In the genomic region with DNA sequence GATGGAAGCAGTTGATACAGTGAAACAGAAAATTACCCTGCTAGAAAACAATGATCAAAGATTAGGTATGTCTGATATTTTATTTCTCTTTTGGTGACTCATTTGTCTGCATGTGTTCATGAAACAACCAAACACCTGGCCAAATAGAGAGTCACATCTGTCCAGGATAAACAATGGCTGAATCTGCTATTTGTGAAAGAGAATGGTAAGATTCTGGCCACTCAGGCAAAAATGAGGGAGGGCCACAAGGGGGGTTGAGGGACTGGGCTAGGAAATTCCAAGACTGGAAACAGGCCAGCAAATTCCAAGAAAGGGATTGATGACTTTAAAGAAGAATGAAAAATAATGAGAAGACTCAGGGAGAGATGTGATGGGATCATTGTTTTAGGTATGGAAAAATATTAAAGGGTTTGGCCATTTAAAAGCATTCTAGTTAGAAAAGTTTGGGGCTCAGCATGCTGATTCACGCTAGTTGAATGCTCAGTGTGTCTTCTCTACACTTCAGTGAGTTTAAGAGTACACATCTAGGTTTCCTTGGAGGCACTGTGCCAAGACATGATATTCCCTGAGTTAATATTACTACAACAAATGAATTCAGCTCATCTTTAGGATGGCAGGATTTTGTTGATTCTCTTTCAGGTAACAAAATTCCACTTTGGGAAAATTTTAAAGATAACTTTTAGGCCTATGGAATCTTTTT, we compare ENCODE assay signal across 14 cellular contexts. TPM values are rescaled to one million over a fixed set of nuclear protein-coding genes. Genes with fewer than 3 reads are reported as not detected.
DNase-seq lines count a peak whose midpoint lies in the region; ATAC-seq and TF ChIP-seq lines count a peak whose summit lies in the region.
"Had no signal": no experiment of that assay in that cellular context is flagged by ENCODE, and none has a peak within 500 bp of the region (broad histone marks: within the 10 kb centered on the region; RNA-seq: fewer than 3 reads in every experiment).

No MANE protein-coding gene starts in this region.

- no peak overlapping the region for H3K4me2 ChIP-seq in neural progenitor cell
- H3K4me2 ChIP-seq: PC-9 had no signal

- no peak for TF ChIP-seq POLR2A in erythroblast (IDR thresholded peaks at IDR 0.05; ENCODE audit: low read length)

- H3K36me3 Mint-ChIP-seq in neural progenitor cell, result no peaks in the 10 kb centered on the region

- H3K9me3 ChIP-seq in neural progenitor cell (ENCODE audit: low read depth), result no peaks in the 10 kb centered on the region
- no peaks in the 10 kb centered on the region for H3K9me3 ChIP-seq in left ventricle myocardium inferior (replicated peaks)
- H3K9me3 ChIP-seq: HAP-1 had no signal

- DNase-seq in NCI-H2171 treated with DMSO at 0.1 percent for 48 hours (lab: John Stamatoyannopoulos, UW) (peak; percentile 32), NCI-H2171 (lab: John Stamatoyannopoulos, UW) (no peak), NCI-H524 (lab: John Stamatoyannopoulos, UW) (peak; percentile 33 to 63), choroid plexus epithelial cell (ENCODE audit: low read depth) (peak; percentile 28), neural progenitor cell (ENCODE audit: low spot score) (peak; percentile 17), erythroblast (lab: John Stamatoyannopoulos, UW) (no peak), left ventricle myocardium inferior (no peak)
- DNase-seq: 8988T, amniotic stem cell, NCI-H1930, PC-9, T1000 had no signal

- no peak overlapping the region for H3K4me3 Mint-ChIP-seq in neural progenitor cell

- TF ChIP-seq CTCF in choroid plexus epithelial cell (conservative IDR thresholded peaks at IDR 0.05; ENCODE audit: low read depth, low read length), result no peak
- no peak for TF ChIP-seq CTCF in neural progenitor cell (IDR thresholded peaks at IDR 0.05)
- no peak for TF ChIP-seq CTCF in left ventricle myocardium inferior (IDR thresholded peaks at IDR 0.05; ENCODE audit: borderline replicate concordance)

- no peak overlapping the region for H2AFZ ChIP-seq in neural progenitor cell (replicated peaks)
- H2AFZ ChIP-seq: PC-9 had no signal

- no peaks in the 10 kb centered on the region for H3K9me3 Mint-ChIP-seq in neural progenitor cell

- intact Hi-C loops in left ventricle myocardium inferior (cut with micrococcal nuclease), result no loop called here

- H3K4me3 ChIP-seq in choroid plexus epithelial cell (ENCODE audit: low read depth, low read length) (no peak overlapping the region), neural progenitor cell (no peak overlapping the region), left ventricle myocardium inferior (no peak overlapping the region)
- H3K4me3 ChIP-seq: HAP-1, PC-9 had no signal

- H3K27ac Mint-ChIP-seq in neural progenitor cell, result no peak overlapping the region

- H3K9ac ChIP-seq in neural progenitor cell, result no peak overlapping the region

- H3K4me1 Mint-ChIP-seq in neural progenitor cell, result peaks cover 29% of the 10 kb centered on the region

- H3K27ac ChIP-seq in neural progenitor cell (no peak overlapping the region), left ventricle myocardium inferior (replicated peaks) (no peak overlapping the region)
- H3K27ac ChIP-seq: PC-9 had no signal

- ATAC-seq in GM19463 (IDR thresholded peaks at IDR 0.05; ENCODE audit: unreplicated experiment), result no peak

- no peaks in the 10 kb centered on the region for H3K36me3 ChIP-seq in neural progenitor cell
- peaks cover 4% of the 10 kb centered on the region for H3K36me3 ChIP-seq in left ventricle myocardium inferior

- peaks cover 5% of the 10 kb centered on the region for H3F3A ChIP-seq in neural progenitor cell (ENCODE audit: low read depth)

- H3K79me2 ChIP-seq in neural progenitor cell (ENCODE audit: low read depth), result no peaks in the 10 kb centered on the region

- H3K27me3 Mint-ChIP-seq in neural progenitor cell (ENCODE audit: insufficient read depth, low read depth), result peaks cover 2% of the 10 kb centered on the region

- H4K20me1 ChIP-seq in neural progenitor cell (ENCODE audit: low read depth), result no peaks in the 10 kb centered on the region

- H3K4me1 ChIP-seq in neural progenitor cell (peaks cover 25% of the 10 kb centered on the region), left ventricle myocardium inferior (no peaks in the 10 kb centered on the region)
- H3K4me1 ChIP-seq: HAP-1 had no signal

- H3K27me3 ChIP-seq in neural progenitor cell, result no peaks in the 10 kb centered on the region
- no peaks in the 10 kb centered on the region for H3K27me3 ChIP-seq in left ventricle myocardium inferior (ENCODE audit: low read depth)

RNA-seq across cellular contexts. Expression of gene TRAF5, which starts 44.9 kb away (rescaled TPM):
- total RNA-seq in neural progenitor cell (ENCODE audit: low replicate concordance), result 28.3 and 36.0 TPM in 2 replicates
- total RNA-seq in left ventricle myocardium inferior, result 1.5 TPM

Comparison
In these comparisons a context has a peak if more than half of its experiments do, and no peak if none do; other contexts are left out.
1. DNase-seq: peak in NCI-H2171 treated with DMSO at 0.1 percent for 48 hours (single experiment), NCI-H524 (2 of 2), choroid plexus epithelial cell (single experiment) and neural progenitor cell (single experiment); none in NCI-H2171 (single experiment), erythroblast (0 of 2) and left ventricle myocardium inferior (single experiment).
2. RNA of gene TRAF5, which starts 44.9 kb away (total RNA-seq): 28.3 to 36.0 TPM in neural progenitor cell; 1.5 TPM in left ventricle myocardium inferior (single experiment); every median in the first group is over 10 times any median in the second.